In genomic region chr11:121292503-121293275, GRCh38 we compare ENCODE assay signal across 1 cellular context.
A peak's percentile ranks its signal among the peaks of the same experiment; 100 is the strongest.
TF ChIP-seq lines count a peak whose summit lies in the region.

SC5D (plus strand) TSS chr11:121292771; CDS start chr11:121303376, 10,605 bp downstream.

TF ChIP-seq in GM12878, 131 proteins besides CTCF, POLR2A, EP300 and RAD21 (continued from another document and continues in another):
- TF ChIP-seq, protein P1, sequence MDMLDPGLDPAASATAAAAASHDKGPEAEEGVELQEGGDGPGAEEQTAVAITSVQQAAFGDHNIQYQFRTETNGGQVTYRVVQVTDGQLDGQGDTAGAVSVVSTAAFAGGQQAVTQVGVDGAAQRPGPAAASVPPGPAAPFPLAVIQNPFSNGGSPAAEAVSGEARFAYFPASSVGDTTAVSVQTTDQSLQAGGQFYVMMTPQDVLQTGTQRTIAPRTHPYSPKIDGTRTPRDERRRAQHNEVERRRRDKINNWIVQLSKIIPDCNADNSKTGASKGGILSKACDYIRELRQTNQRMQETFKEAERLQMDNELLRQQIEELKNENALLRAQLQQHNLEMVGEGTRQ (IDR thresholded peaks at IDR 0.05; ENCODE audit: borderline replicate concordance, low read depth, low read length): peak; percentile 94
- TF ChIP-seq NR2C2 (IDR thresholded peaks at IDR 0.05; ENCODE audit: borderline replicate concordance, control insufficient read depth, insufficient read length, low read depth): no peak
- TF ChIP-seq, protein P2, sequence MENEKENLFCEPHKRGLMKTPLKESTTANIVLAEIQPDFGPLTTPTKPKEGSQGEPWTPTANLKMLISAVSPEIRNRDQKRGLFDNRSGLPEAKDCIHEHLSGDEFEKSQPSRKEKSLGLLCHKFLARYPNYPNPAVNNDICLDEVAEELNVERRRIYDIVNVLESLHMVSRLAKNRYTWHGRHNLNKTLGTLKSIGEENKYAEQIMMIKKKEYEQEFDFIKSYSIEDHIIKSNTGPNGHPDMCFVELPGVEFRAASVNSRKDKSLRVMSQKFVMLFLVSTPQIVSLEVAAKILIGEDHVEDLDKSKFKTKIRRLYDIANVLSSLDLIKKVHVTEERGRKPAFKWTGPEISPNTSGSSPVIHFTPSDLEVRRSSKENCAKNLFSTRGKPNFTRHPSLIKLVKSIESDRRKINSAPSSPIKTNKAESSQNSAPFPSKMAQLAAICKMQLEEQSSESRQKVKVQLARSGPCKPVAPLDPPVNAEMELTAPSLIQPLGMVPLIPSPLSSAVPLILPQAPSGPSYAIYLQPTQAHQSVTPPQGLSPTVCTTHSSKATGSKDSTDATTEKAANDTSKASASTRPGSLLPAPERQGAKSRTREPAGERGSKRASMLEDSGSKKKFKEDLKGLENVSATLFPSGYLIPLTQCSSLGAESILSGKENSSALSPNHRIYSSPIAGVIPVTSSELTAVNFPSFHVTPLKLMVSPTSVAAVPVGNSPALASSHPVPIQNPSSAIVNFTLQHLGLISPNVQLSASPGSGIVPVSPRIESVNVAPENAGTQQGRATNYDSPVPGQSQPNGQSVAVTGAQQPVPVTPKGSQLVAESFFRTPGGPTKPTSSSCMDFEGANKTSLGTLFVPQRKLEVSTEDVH (IDR thresholded peaks at IDR 0.05; ENCODE audit: low read depth, partially characterized antibody): no peak
- no peak for TF ChIP-seq SRF (IDR thresholded peaks at IDR 0.05; ENCODE audit: low read depth in 2 of 2, low read length in 2 of 2)
- TF ChIP-seq NR2C1 (IDR thresholded peaks at IDR 0.05): no peak
- TF ChIP-seq SMC3 (IDR thresholded peaks at IDR 0.05; ENCODE audit: borderline replicate concordance, low read length): no peak
- TF ChIP-seq PAX5 (IDR thresholded peaks at IDR 0.05; ENCODE audit: borderline replicate concordance, low read depth, low read length): peak; percentile 48; the same call in 1 of the 2 replicates
- peak; percentile 79 for TF ChIP-seq POLR2AphosphoS2 (IDR thresholded peaks at IDR 0.05; ENCODE audit: low read depth, low read length)
- TF ChIP-seq ATF2 (IDR thresholded peaks at IDR 0.05; ENCODE audit: low read length): no peak
- TF ChIP-seq, protein P3, sequence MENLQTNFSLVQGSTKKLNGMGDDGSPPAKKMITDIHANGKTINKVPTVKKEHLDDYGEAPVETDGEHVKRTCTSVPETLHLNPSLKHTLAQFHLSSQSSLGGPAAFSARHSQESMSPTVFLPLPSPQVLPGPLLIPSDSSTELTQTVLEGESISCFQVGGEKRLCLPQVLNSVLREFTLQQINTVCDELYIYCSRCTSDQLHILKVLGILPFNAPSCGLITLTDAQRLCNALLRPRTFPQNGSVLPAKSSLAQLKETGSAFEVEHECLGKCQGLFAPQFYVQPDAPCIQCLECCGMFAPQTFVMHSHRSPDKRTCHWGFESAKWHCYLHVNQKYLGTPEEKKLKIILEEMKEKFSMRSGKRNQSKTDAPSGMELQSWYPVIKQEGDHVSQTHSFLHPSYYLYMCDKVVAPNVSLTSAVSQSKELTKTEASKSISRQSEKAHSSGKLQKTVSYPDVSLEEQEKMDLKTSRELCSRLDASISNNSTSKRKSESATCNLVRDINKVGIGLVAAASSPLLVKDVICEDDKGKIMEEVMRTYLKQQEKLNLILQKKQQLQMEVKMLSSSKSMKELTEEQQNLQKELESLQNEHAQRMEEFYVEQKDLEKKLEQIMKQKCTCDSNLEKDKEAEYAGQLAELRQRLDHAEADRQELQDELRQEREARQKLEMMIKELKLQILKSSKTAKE (IDR thresholded peaks at IDR 0.05; ENCODE audit: low read depth, poor library complexity, severe bottlenecking): no peak
- TF ChIP-seq SP1 (IDR thresholded peaks at IDR 0.05; ENCODE audit: low read depth, low read length): peak; percentile 80
- TF ChIP-seq BCLAF1 (IDR thresholded peaks at IDR 0.05): no peak
- TF ChIP-seq ZNF217 (IDR thresholded peaks at IDR 0.05): no peak
- TF ChIP-seq MEF2B (IDR thresholded peaks at IDR 0.05; ENCODE audit: partially characterized antibody, poor library complexity, severe bottlenecking): no peak
- peak; percentile 46; the same call in 1 of the 2 replicates for TF ChIP-seq LARP7 (IDR thresholded peaks at IDR 0.05)
- TF ChIP-seq ZNF274 (IDR thresholded peaks at IDR 0.05; ENCODE audit: insufficient read depth, insufficient read length): no peak
- TF ChIP-seq CHD1 (IDR thresholded peaks at IDR 0.05; ENCODE audit: low read depth, low read length): no peak
- TF ChIP-seq, protein P4, sequence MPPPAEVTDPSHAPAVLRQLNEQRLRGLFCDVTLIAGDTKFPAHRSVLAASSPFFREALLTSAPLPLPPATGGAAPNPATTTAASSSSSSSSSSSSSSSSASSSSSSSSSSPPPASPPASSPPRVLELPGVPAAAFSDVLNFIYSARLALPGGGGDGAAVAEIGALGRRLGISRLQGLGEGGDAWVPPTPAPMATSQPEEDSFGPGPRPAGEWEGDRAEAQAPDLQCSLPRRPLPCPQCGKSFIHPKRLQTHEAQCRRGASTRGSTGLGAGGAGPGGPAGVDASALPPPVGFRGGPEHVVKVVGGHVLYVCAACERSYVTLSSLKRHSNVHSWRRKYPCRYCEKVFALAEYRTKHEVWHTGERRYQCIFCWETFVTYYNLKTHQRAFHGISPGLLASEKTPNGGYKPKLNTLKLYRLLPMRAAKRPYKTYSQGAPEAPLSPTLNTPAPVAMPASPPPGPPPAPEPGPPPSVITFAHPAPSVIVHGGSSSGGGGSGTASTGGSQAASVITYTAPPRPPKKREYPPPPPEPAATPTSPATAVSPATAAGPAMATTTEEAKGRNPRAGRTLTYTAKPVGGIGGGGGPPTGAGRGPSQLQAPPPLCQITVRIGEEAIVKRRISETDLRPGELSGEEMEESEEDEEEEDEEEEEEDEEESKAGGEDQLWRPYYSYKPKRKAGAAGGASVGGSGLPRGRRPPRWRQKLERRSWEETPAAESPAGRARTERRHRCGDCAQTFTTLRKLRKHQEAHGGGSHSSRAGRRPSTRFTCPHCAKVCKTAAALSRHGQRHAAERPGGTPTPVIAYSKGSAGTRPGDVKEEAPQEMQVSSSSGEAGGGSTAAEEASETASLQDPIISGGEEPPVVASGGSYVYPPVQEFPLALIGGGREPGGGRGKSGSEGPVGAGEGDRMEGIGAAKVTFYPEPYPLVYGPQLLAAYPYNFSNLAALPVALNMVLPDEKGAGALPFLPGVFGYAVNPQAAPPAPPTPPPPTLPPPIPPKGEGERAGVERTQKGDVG (CRISPR knock-in tag; IDR thresholded peaks at IDR 0.05): no peak
- no peak for TF ChIP-seq GABPA (IDR thresholded peaks at IDR 0.05; ENCODE audit: low read depth)
- TF ChIP-seq DPF2 (IDR thresholded peaks at IDR 0.05): peak; percentile 56; the same call in 1 of the 2 replicates
- no peak for TF ChIP-seq CUX1 (IDR thresholded peaks at IDR 0.05; ENCODE audit: insufficient replicate concordance, low read depth, low read length)
- TF ChIP-seq JUND (IDR thresholded peaks at IDR 0.05; ENCODE audit: low read depth, low read length): no peak
- TF ChIP-seq ZBTB11 (CRISPR knock-in tag; IDR thresholded peaks at IDR 0.05): no peak
- no peak for TF ChIP-seq KDM1A (IDR thresholded peaks at IDR 0.05; ENCODE audit: borderline replicate concordance)
- no peak for TF ChIP-seq YBX1 (IDR thresholded peaks at IDR 0.05)
- TF ChIP-seq ZSCAN29 (IDR thresholded peaks at IDR 0.05): no peak
- TF ChIP-seq NFIC (IDR thresholded peaks at IDR 0.05; ENCODE audit: low read depth, low read length): no peak
- TF ChIP-seq CBX5 (IDR thresholded peaks at IDR 0.05; ENCODE audit: low read depth): 0 out of 2 replicates have a peak, but pooled peaks have one; percentile 74
- TF ChIP-seq HCFC1 (IDR thresholded peaks at IDR 0.05; ENCODE audit: low read length): no peak
- peak; percentile 61 to 85; a peak in 3 of 4 replicates for TF ChIP-seq BHLHE40 (IDR thresholded peaks at IDR 0.05; ENCODE audit: borderline replicate concordance in 1 of 2, low read depth in 2 of 2, low read length in 1 of 2)
- no peak for TF ChIP-seq ETV6 (conservative IDR thresholded peaks at IDR 0.05 in 1 of 2, IDR thresholded peaks at IDR 0.05 in 1 of 2; ENCODE audit: borderline replicate concordance in 1 of 2, low read depth in 1 of 2)
- 0 out of 2 replicates have a peak, but pooled peaks have one; percentile 13 for TF ChIP-seq BACH1 (IDR thresholded peaks at IDR 0.05; ENCODE audit: borderline replicate concordance)
- TF ChIP-seq USF1 (IDR thresholded peaks at IDR 0.05; ENCODE audit: borderline replicate concordance, extremely low read length, insufficient read depth, low read depth, low read length): peak; percentile 98
- no peak for TF ChIP-seq SMARCA5 (IDR thresholded peaks at IDR 0.05)
